In the genomic region with DNA sequence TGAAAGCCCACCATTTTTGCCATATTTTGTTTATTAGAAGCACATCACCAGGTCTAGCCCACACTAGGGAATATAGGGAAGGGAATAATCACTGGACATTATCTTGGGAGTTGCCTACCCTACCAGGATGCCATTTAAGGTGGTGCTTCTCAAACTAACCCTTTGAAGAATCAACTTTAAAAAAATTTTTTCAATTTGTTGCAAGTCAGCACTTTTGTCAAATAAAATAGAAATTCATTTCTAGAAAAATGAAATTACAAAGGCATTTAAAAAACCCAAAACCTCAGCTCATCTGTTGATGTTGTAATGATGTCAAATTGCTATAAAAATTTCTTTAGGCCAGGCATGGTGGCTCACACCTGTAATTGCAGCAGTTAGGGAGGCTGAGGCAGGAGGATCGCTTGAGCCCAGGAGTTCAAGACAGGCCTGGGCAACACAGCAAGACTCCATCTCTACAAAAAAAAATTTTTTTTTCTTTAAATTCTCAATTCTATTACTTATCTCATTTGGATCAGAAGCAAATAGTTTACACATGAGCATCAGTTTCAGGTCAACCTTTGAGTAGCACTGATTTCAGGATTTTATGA, we compare ENCODE assay signal across 3 cellular contexts.
TF ChIP-seq lines count a peak whose summit lies in the region.

No MANE protein-coding gene starts in this region.

TF ChIP-seq in A549, 52 proteins besides CTCF, POLR2A, EP300 and RAD21:
- TF ChIP-seq HOXB5 (CRISPR knock-in tag; IDR thresholded peaks at IDR 0.05) (no peak), MAFK (IDR thresholded peaks at IDR 0.05; ENCODE audit: partially characterized antibody) (peak; percentile 95)
TF ChIP-seq in A549: peak in this region for 1.

TF ChIP-seq in GM23338, 12 proteins besides CTCF, POLR2A, EP300 and RAD21 (continues in another document):
- TF ChIP-seq ZNF331 (CRISPR knock-in tag; IDR thresholded peaks at IDR 0.05; ENCODE audit: low read depth) = no peak
- no peak for TF ChIP-seq JUNB (IDR thresholded peaks at IDR 0.05; ENCODE audit: unreplicated experiment)
- no peak for TF ChIP-seq ZNF462 (CRISPR knock-in tag; IDR thresholded peaks at IDR 0.05)
- TF ChIP-seq EZH2phosphoT487 (IDR thresholded peaks at IDR 0.05; ENCODE audit: unreplicated experiment) = no peak
- no peak for TF ChIP-seq EZH2 (IDR thresholded peaks at IDR 0.05; ENCODE audit: low read depth, unreplicated experiment)
- no peak for TF ChIP-seq NANOG (IDR thresholded peaks at IDR 0.05; ENCODE audit: borderline replicate concordance)
- no peak for TF ChIP-seq ZNF114 (CRISPR knock-in tag; IDR thresholded peaks at IDR 0.05)
- TF ChIP-seq STAT1 (IDR thresholded peaks at IDR 0.05; ENCODE audit: unreplicated experiment) = no peak
- no peak for TF ChIP-seq POLR2AphosphoS5 (IDR thresholded peaks at IDR 0.05; ENCODE audit: low read depth)
- TF ChIP-seq REST (IDR thresholded peaks at IDR 0.05; ENCODE audit: unreplicated experiment) = no peak
- no peak for TF ChIP-seq CREB1 (CRISPR knock-in tag; IDR thresholded peaks at IDR 0.05; ENCODE audit: low read depth)

TF ChIP-seq in K562, 482 proteins besides CTCF, POLR2A, EP300 and RAD21:
- peak; percentile 85 for TF ChIP-seq MAFF (IDR thresholded peaks at IDR 0.05; ENCODE audit: low read length)
- TF ChIP-seq ZNF707 (CRISPR knock-in tag; conservative IDR thresholded peaks at IDR 0.05) = no peak
- no peak for TF ChIP-seq HSF4 (CRISPR knock-in tag; IDR thresholded peaks at IDR 0.05; ENCODE audit: borderline replicate concordance)
- TF ChIP-seq CBX8 (IDR thresholded peaks at IDR 0.05; ENCODE audit: borderline replicate concordance, extremely low read depth, low read depth, low read length, poor library complexity, severe bottlenecking) = no peak
- TF ChIP-seq MAFK (IDR thresholded peaks at IDR 0.05; ENCODE audit: low read length) = peak; percentile 82
- TF ChIP-seq ZNF121 (CRISPR knock-in tag; conservative IDR thresholded peaks at IDR 0.05) = peak; percentile 69
- TF ChIP-seq C11orf30 (IDR thresholded peaks at IDR 0.05; ENCODE audit: low read depth) = peak; percentile 91
- TF ChIP-seq ZNF316 (IDR thresholded peaks at IDR 0.05) = peak; percentile 95
- TF ChIP-seq ATF7 (IDR thresholded peaks at IDR 0.05) = no peak
- TF ChIP-seq MAFG (tag; conservative IDR thresholded peaks at IDR 0.05) = peak; percentile 91
- no peak for TF ChIP-seq BHLHE40 (IDR thresholded peaks at IDR 0.05; ENCODE audit: low read length)
- no peak for TF ChIP-seq BCL6 (CRISPR knock-in tag; IDR thresholded peaks at IDR 0.05)
